30 cellular contexts compared by ENCODE assay signal in genomic region chr19:41114132-41114531, GRCh38. TPM values are rescaled to one million over a fixed set of nuclear protein-coding genes. Genes with fewer than 3 reads are reported as not detected.
"Had no signal": no experiment of that assay in that cellular context is flagged by ENCODE, and none has a peak within 500 bp of the region (broad histone marks: within the 10 kb centered on the region; RNA-seq: fewer than 3 reads in every experiment).

TSS of gene CYP2F1 (plus strand) at chr19:41114432. CDS start at chr19:41116189, 1,757 bp downstream.

- H3K4me3 ChIP-seq: heart right ventricle, ovary, prostate gland, sigmoid colon, thyroid gland, upper lobe of left lung, vagina had no signal

- H3K4me3 Mint-ChIP-seq: activated B cell treated with CpG ODN at 0.5 μM for 24 hours; activated CD4-positive, alpha-beta T cell treated with anti-CD3 and anti-CD28 coated beads for 36 hours; activated CD8-positive, alpha-beta T cell treated with anti-CD3 and anti-CD28 coated beads, Interleukin-2, amount 10 ng/mL, durations not matched to agents 7 days and 5 days; stimulated activated memory B cell treated with anti-CD40 and anti-IgM and Interleukin-4, amounts not matched to agents 10 μg/mL and 1 μg/mL and 100 μg/mL, for 72 hours; stimulated activated naive CD8-positive, alpha-beta T cell treated with anti-CD3 and anti-CD28 coated beads, Interleukin-15, amount 100 ng/mL, for 72 hours; T-helper 2 cell treated with Interferon-gamma antibody and Interleukin-4, amounts not matched to agents 5 μg/mL and 100 μg/mL, for 36 hours had no signal

- H3K27ac Mint-ChIP-seq: activated B cell treated with CpG ODN at 0.5 μM for 24 hours; activated CD4-positive, alpha-beta T cell treated with anti-CD3 and anti-CD28 coated beads for 36 hours; activated CD8-positive, alpha-beta T cell treated with anti-CD3 and anti-CD28 coated beads, Interleukin-2, amount 10 ng/mL, durations not matched to agents 7 days and 5 days; activated naive CD4-positive, alpha-beta T cell treated with anti-CD3 and anti-CD28 coated beads, Interleukin-2, amount 50 U/mL, for 72 hours; stimulated activated memory B cell treated with anti-CD40 and anti-IgM and Interleukin-4, amounts not matched to agents 10 μg/mL and 1 μg/mL and 100 μg/mL, for 72 hours; T-helper 2 cell treated with Interferon-gamma antibody and Interleukin-4, amounts not matched to agents 5 μg/mL and 100 μg/mL, for 36 hours had no signal

- ATAC-seq: activated CD4-positive, alpha-beta T cell treated with anti-CD3 and anti-CD28 coated beads for 36 hours; activated CD8-positive, alpha-beta T cell treated with anti-CD3 and anti-CD28 coated beads, Interleukin-2, amount 10 ng/mL, durations not matched to agents 7 days and 5 days; activated naive CD4-positive, alpha-beta T cell treated with anti-CD3 and anti-CD28 coated beads, Interleukin-2, amount 50 U/mL, for 72 hours; foreskin keratinocyte; heart right ventricle; naive thymus-derived CD4-positive, alpha-beta T cell; stimulated activated memory B cell treated with anti-CD40 and anti-IgM and Interleukin-4, amounts not matched to agents 10 μg/mL and 1 μg/mL and 100 μg/mL, for 72 hours; stimulated activated naive CD8-positive, alpha-beta T cell treated with anti-CD3 and anti-CD28 coated beads, Interleukin-15, amount 100 ng/mL, for 72 hours had no signal

- H3K9me3 ChIP-seq: heart right ventricle, ovary, prostate gland, sigmoid colon, thyroid gland, upper lobe of left lung, vagina had no signal

- H3K4me1 ChIP-seq: foreskin keratinocyte, heart right ventricle, prostate gland, sigmoid colon, thyroid gland, upper lobe of left lung, vagina had no signal

- H3K27ac ChIP-seq: foreskin keratinocyte, heart right ventricle, ovary, prostate gland, sigmoid colon, thyroid gland, upper lobe of left lung, vagina had no signal

- DNase-seq: activated B cell treated with CpG ODN at 0.5 μM for 24 hours; activated CD4-positive, alpha-beta T cell treated with anti-CD3 and anti-CD28 coated beads for 36 hours; activated CD8-positive, alpha-beta T cell treated with anti-CD3 and anti-CD28 coated beads, Interleukin-2, amount 10 ng/mL, durations not matched to agents 7 days and 5 days; activated gamma-delta T cell treated with Interleukin-2 at 50 U/mL for 16 hours; effector memory CD4-positive, alpha-beta T cell; erythroblast; foreskin keratinocyte; heart right ventricle; islet precursor cell; mammary epithelial cell; midbrain; naive thymus-derived CD4-positive, alpha-beta T cell; ovary; retina; sigmoid colon; small intestine; stimulated activated CD4-positive, alpha-beta T cell treated with anti-CD3 and anti-CD28 coated beads, Interleukin-4, amount 100 ng/mL, for 24 hours; stimulated activated naive CD8-positive, alpha-beta T cell treated with anti-CD3 and anti-CD28 coated beads, Interleukin-15, amount 100 ng/mL, for 72 hours; T-helper 1 cell; thyroid gland; upper lobe of left lung had no signal

- H3K36me3 Mint-ChIP-seq: stimulated activated memory B cell treated with anti-CD40 and anti-IgM and Interleukin-4, amounts not matched to agents 10 μg/mL and 1 μg/mL and 100 μg/mL, for 72 hours had no signal

- H3K4me1 Mint-ChIP-seq: activated B cell treated with CpG ODN at 0.5 μM for 24 hours; activated CD4-positive, alpha-beta T cell treated with anti-CD3 and anti-CD28 coated beads for 36 hours; stimulated activated memory B cell treated with anti-CD40 and anti-IgM and Interleukin-4, amounts not matched to agents 10 μg/mL and 1 μg/mL and 100 μg/mL, for 72 hours; stimulated activated naive CD8-positive, alpha-beta T cell treated with anti-CD3 and anti-CD28 coated beads, Interleukin-15, amount 100 ng/mL, for 72 hours had no signal

- H3K9me3 Mint-ChIP-seq: activated B cell treated with CpG ODN at 0.5 μM for 24 hours; stimulated activated naive CD8-positive, alpha-beta T cell treated with anti-CD3 and anti-CD28 coated beads, Interleukin-15, amount 100 ng/mL, for 72 hours; T-helper 2 cell treated with Interferon-gamma antibody and Interleukin-4, amounts not matched to agents 5 μg/mL and 100 μg/mL, for 36 hours had no signal

- H3K27me3 ChIP-seq: ovary, sigmoid colon, thyroid gland, upper lobe of left lung, vagina had no signal

- H3K27me3 Mint-ChIP-seq: stimulated activated naive CD8-positive, alpha-beta T cell treated with anti-CD3 and anti-CD28 coated beads, Interleukin-15, amount 100 ng/mL, for 72 hours had no signal

- H3K36me3 ChIP-seq: heart right ventricle, ovary, prostate gland, sigmoid colon, thyroid gland, upper lobe of left lung, vagina had no signal

RNA-seq across cellular contexts. Expression of gene CYP2F1, which starts in this region (rescaled TPM):
- total RNA-seq: activated B cell treated with CpG ODN at 0.5 μM for 24 hours; activated CD4-positive, alpha-beta T cell treated with anti-CD3 and anti-CD28 coated beads for 36 hours; activated CD8-positive, alpha-beta T cell treated with anti-CD3 and anti-CD28 coated beads, Interleukin-2, amount 10 ng/mL, durations not matched to agents 7 days and 5 days; activated naive CD4-positive, alpha-beta T cell treated with anti-CD3 and anti-CD28 coated beads, Interleukin-2, amount 50 U/mL, for 72 hours; bronchial epithelial cell; dermis microvascular lymphatic vessel endothelial cell; foreskin keratinocyte; heart right ventricle; liver; mammary epithelial cell; ovary; sigmoid colon; thyroid gland; vagina had no signal
- polyA plus RNA-seq: foreskin keratinocyte; heart right ventricle; liver; mammary epithelial cell; naive thymus-derived CD4-positive, alpha-beta T cell; neural cell; ovary; sigmoid colon; small intestine had no signal
